Comparison of ENCODE assay signal across 9 cellular contexts in the genomic region with DNA sequence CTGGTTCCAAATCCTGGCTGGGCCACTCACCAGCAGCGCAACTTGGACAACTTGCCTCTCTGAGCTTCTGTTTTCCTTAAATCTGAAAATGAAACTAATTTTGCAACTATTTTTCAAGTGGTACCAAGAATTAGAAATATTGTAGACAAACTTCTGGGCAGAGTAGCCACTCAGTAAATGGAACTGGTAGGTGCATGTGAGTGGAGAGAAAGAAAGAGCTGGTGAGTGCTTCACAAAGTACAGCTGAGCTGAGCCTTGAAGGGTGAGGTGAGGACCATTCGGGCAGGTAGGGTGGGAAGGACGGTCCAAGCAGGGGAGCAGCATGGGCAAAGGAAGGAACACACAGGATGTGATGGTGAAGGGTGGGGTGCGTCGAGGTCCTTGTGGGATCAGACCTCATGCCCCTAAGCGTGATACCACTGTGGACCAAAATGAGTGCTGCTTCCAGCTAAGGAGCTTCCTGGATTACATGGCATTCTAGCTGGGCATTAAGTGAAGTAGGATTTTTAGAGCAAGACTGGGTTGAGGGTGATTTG. TPM values are rescaled to one million over a fixed set of nuclear protein-coding genes. Genes with fewer than 3 reads are reported as not detected.
DNase-seq lines count a peak whose midpoint lies in the region; ATAC-seq and TF ChIP-seq lines count a peak whose summit lies in the region.
"Had no signal": no experiment of that assay in that cellular context is flagged by ENCODE, and none has a peak within 500 bp of the region (broad histone marks: within the 10 kb centered on the region; RNA-seq: fewer than 3 reads in every experiment).

No MANE protein-coding gene starts in this region.

- H3K4me3 Mint-ChIP-seq in CD14-positive monocyte (peak overlapping the region; percentile 78 to 90), nephron progenitor cell (no peak overlapping the region)
- H3K4me3 Mint-ChIP-seq in activated CD8-positive, alpha-beta T cell treated with anti-CD3 and anti-CD28 coated beads, Interleukin-2, amount 10 ng/mL, durations not matched to agents 7 days and 5 days = peak overlapping the region; percentile 53
- H3K4me3 Mint-ChIP-seq in naive thymus-derived CD4-positive, alpha-beta T cell = peak overlapping the region; percentile 75 to 88 (median 81)

- H3K27ac ChIP-seq in naive thymus-derived CD4-positive, alpha-beta T cell (ENCODE audit: low read depth, low read length) = peak overlapping the region; percentile 62
- no peak overlapping the region for H3K27ac ChIP-seq in SJCRH30

- ATAC-seq in GM21717 (IDR thresholded peaks at IDR 0.05; ENCODE audit: unreplicated experiment) (peak; percentile 8), HG03159 (IDR thresholded peaks at IDR 0.05; ENCODE audit: unreplicated experiment) (no peak)
- peak; percentile 34 for ATAC-seq in activated CD8-positive, alpha-beta T cell treated with anti-CD3 and anti-CD28 coated beads, Interleukin-2, amount 10 ng/mL, durations not matched to agents 7 days and 5 days
- ATAC-seq in naive thymus-derived CD4-positive, alpha-beta T cell = peak; percentile 12

- H3K27ac Mint-ChIP-seq in CD14-positive monocyte = peak overlapping the region; percentile 84 to 96 (median 91)
- peak overlapping the region; percentile 87 for H3K27ac Mint-ChIP-seq in activated CD8-positive, alpha-beta T cell treated with anti-CD3 and anti-CD28 coated beads, Interleukin-2, amount 10 ng/mL, durations not matched to agents 7 days and 5 days
- H3K27ac Mint-ChIP-seq in naive thymus-derived CD4-positive, alpha-beta T cell = peak overlapping the region; percentile 84 to 99 (median 93)
- no peak overlapping the region for H3K27ac Mint-ChIP-seq in nephron progenitor cell

- intact Hi-C loops in CD14-positive monocyte (cut with micrococcal nuclease) = no loop called here
- intact Hi-C loops in naive thymus-derived CD4-positive, alpha-beta T cell (cut with micrococcal nuclease) = loop anchor here (2.0 to 10.0 kb wide), 3 partner anchors 16 to 564 kb away; a partner anchor contains a TSS

- H3K4me3 ChIP-seq in naive thymus-derived CD4-positive, alpha-beta T cell (ENCODE audit: low read length) = peak overlapping the region; percentile 36
- no peak overlapping the region for H3K4me3 ChIP-seq in SJCRH30

- H3K9me3 ChIP-seq in naive thymus-derived CD4-positive, alpha-beta T cell (ENCODE audit: control insufficient read depth in 2 of 3, low read length in 3 of 3) = no peaks in the 10 kb centered on the region
- no peaks in the 10 kb centered on the region for H3K9me3 ChIP-seq in SJCRH30 (replicated peaks)

- peaks cover 25 to 44% of the 10 kb centered on the region in 2 donors for H3K4me1 ChIP-seq in naive thymus-derived CD4-positive, alpha-beta T cell (ENCODE audit: control insufficient read depth in 2 of 2, insufficient read depth in 2 of 2, low read length in 2 of 2)
- H3K4me1 ChIP-seq in SJCRH30 = peaks cover 17% of the 10 kb centered on the region

- TF ChIP-seq CTCF in CD14-positive monocyte (IDR thresholded peaks at IDR 0.05) = no peak
- TF ChIP-seq CTCF in nephron progenitor cell (IDR thresholded peaks at IDR 0.05) = no peak

- H3K36me3 Mint-ChIP-seq in CD14-positive monocyte = no peaks in the 10 kb centered on the region
- H3K36me3 Mint-ChIP-seq in activated CD8-positive, alpha-beta T cell treated with anti-CD3 and anti-CD28 coated beads, Interleukin-2, amount 10 ng/mL, durations not matched to agents 7 days and 5 days (ENCODE audit: low read depth) = no peaks in the 10 kb centered on the region
- no peaks in the 10 kb centered on the region for H3K36me3 Mint-ChIP-seq in naive thymus-derived CD4-positive, alpha-beta T cell
- H3K36me3 Mint-ChIP-seq in nephron progenitor cell (ENCODE audit: low read depth) = no peaks in the 10 kb centered on the region

- H3K4me1 Mint-ChIP-seq in CD14-positive monocyte (peaks cover 64% of the 10 kb centered on the region), nephron progenitor cell (peaks cover 27% of the 10 kb centered on the region)
- peaks cover 51% of the 10 kb centered on the region for H3K4me1 Mint-ChIP-seq in activated CD8-positive, alpha-beta T cell treated with anti-CD3 and anti-CD28 coated beads, Interleukin-2, amount 10 ng/mL, durations not matched to agents 7 days and 5 days (ENCODE audit: low read depth)
- peaks cover 42 to 86% (median 76%) of the 10 kb centered on the region in 7 donors for H3K4me1 Mint-ChIP-seq in naive thymus-derived CD4-positive, alpha-beta T cell

- CTCF ChIA-PET in activated CD8-positive, alpha-beta T cell treated with anti-CD3 and anti-CD28 coated beads, Interleukin-2, amount 10 ng/mL, durations not matched to agents 7 days and 5 days (lab: Charles Lee) = interaction anchor here (1.0 to 2.9 kb wide), 10 partner anchors 9 to 181 kb away, joined by 3 to 10 read pairs (median 4); no protein-coding TSS in a partner anchor
- CTCF ChIA-PET in naive thymus-derived CD4-positive, alpha-beta T cell (lab: Charles Lee) = interaction anchor here (1.0 to 2.5 kb wide), 5 partner anchors 11 to 146 kb away, joined by 3 to 10 read pairs (median 4); no protein-coding TSS in a partner anchor

- no peak for DNase-seq in CD14-positive monocyte (ENCODE audit: low spot score)
- DNase-seq in activated CD8-positive, alpha-beta T cell treated with anti-CD3 and anti-CD28 coated beads, Interleukin-2, amount 10 ng/mL, durations not matched to agents 7 days and 5 days = no peak
- no peak for DNase-seq in naive thymus-derived CD4-positive, alpha-beta T cell
- DNase-seq in NCI-H774 (lab: John Stamatoyannopoulos, UW) = no peak
- DNase-seq in nephron progenitor cell = no peak
- no peak for DNase-seq in SJCRH30
- DNase-seq: NCI-H524 had no signal

- POLR2A ChIA-PET in activated CD8-positive, alpha-beta T cell treated with anti-CD3 and anti-CD28 coated beads, Interleukin-2, amount 10 ng/mL, durations not matched to agents 7 days and 5 days (lab: Charles Lee) = interaction anchor here (0.7 to 3.5 kb wide), 7 partner anchors 9 to 208 kb away, joined by 3 to 27 read pairs (median 4); a partner anchor contains a TSS
- POLR2A ChIA-PET in naive thymus-derived CD4-positive, alpha-beta T cell (lab: Charles Lee) = interaction anchor here (0.9 to 3.6 kb wide), 11 partner anchors 9 to 229 kb away, joined by 3 to 19 read pairs (median 4); a partner anchor contains a TSS

- H3K36me3 ChIP-seq in naive thymus-derived CD4-positive, alpha-beta T cell (ENCODE audit: control insufficient read depth in 2 of 3, insufficient read depth in 3 of 3, low read length in 3 of 3) = no peaks in the 10 kb centered on the region
- no peaks in the 10 kb centered on the region for H3K36me3 ChIP-seq in SJCRH30

- H3K27me3 Mint-ChIP-seq in CD14-positive monocyte (ENCODE audit: low read depth in 3 of 3) (peaks cover 0 to 2% (median 0%) of the 10 kb centered on the region in 3 donors), nephron progenitor cell (ENCODE audit: low read depth, poor library complexity) (peaks cover 23% of the 10 kb centered on the region)
- no peaks in the 10 kb centered on the region for H3K27me3 Mint-ChIP-seq in activated CD8-positive, alpha-beta T cell treated with anti-CD3 and anti-CD28 coated beads, Interleukin-2, amount 10 ng/mL, durations not matched to agents 7 days and 5 days (ENCODE audit: low read depth)
- H3K27me3 Mint-ChIP-seq in naive thymus-derived CD4-positive, alpha-beta T cell = no peaks in the 10 kb centered on the region

- H3K9me3 Mint-ChIP-seq in CD14-positive monocyte (no peaks in the 10 kb centered on the region), nephron progenitor cell (no peaks in the 10 kb centered on the region)
- no peaks in the 10 kb centered on the region for H3K9me3 Mint-ChIP-seq in activated CD8-positive, alpha-beta T cell treated with anti-CD3 and anti-CD28 coated beads, Interleukin-2, amount 10 ng/mL, durations not matched to agents 7 days and 5 days (ENCODE audit: insufficient read depth)
- H3K9me3 Mint-ChIP-seq in naive thymus-derived CD4-positive, alpha-beta T cell = peaks cover 0 to 2% (median 0%) of the 10 kb centered on the region in 11 donors

- H3K27me3 ChIP-seq in naive thymus-derived CD4-positive, alpha-beta T cell (ENCODE audit: control insufficient read depth in 2 of 2, insufficient read depth in 2 of 2, low read length in 2 of 2) = no peaks in the 10 kb centered on the region
- no peaks in the 10 kb centered on the region for H3K27me3 ChIP-seq in SJCRH30

RNA-seq across cellular contexts. Expression of a gene that starts 14.4 kb away (rescaled TPM):
- 1 to 10 TPM in 1 of 2 donors, under 1 TPM in 1; 0.79 to 1.4 TPM for polyA plus RNA-seq in CD14-positive monocyte
- total RNA-seq in activated CD8-positive, alpha-beta T cell treated with anti-CD3 and anti-CD28 coated beads, Interleukin-2, amount 10 ng/mL, durations not matched to agents 7 days and 5 days = 10 to 100 TPM; 20.4 to 20.9 TPM
- total RNA-seq in naive thymus-derived CD4-positive, alpha-beta T cell = 10 to 100 TPM; 19.1 to 38.6 (median 28.6) TPM
- 1 to 10 TPM in 1 of 2 donors, under 1 TPM in 1; 0.77 to 1.1 TPM for polyA plus RNA-seq in naive thymus-derived CD4-positive, alpha-beta T cell
- total RNA-seq in SJCRH30 (2014; rRNA removed; shearing (Covaris generic)) = 13.6 and 16.3 TPM in 2 replicates

RNA-seq across cellular contexts. Expression of a gene that starts 43.7 kb away (rescaled TPM):
- 100 to 1,000 TPM; 123 to 129 TPM for polyA plus RNA-seq in CD14-positive monocyte
- 10 to 100 TPM; 71.5 to 72.1 TPM for total RNA-seq in activated CD8-positive, alpha-beta T cell treated with anti-CD3 and anti-CD28 coated beads, Interleukin-2, amount 10 ng/mL, durations not matched to agents 7 days and 5 days
- 10 to 100 TPM; 43.1 to 73.9 (median 65.8) TPM for total RNA-seq in naive thymus-derived CD4-positive, alpha-beta T cell
- polyA plus RNA-seq in naive thymus-derived CD4-positive, alpha-beta T cell = 100 to 1,000 TPM; 207 to 220 TPM
- 100 and 105 TPM in 2 replicates for total RNA-seq in SJCRH30 (2014; rRNA removed; shearing (Covaris generic))

Comparison
In these comparisons a context has a peak if more than half of its experiments do, and no peak if none do; other contexts are left out.
1. intact Hi-C loops: an anchor here in naive thymus-derived CD4-positive, alpha-beta T cell (2.0 to 10.0 kb wide); none called in CD14-positive monocyte.